Comparison of ENCODE assay signal across 15 cellular contexts in the genomic region with DNA sequence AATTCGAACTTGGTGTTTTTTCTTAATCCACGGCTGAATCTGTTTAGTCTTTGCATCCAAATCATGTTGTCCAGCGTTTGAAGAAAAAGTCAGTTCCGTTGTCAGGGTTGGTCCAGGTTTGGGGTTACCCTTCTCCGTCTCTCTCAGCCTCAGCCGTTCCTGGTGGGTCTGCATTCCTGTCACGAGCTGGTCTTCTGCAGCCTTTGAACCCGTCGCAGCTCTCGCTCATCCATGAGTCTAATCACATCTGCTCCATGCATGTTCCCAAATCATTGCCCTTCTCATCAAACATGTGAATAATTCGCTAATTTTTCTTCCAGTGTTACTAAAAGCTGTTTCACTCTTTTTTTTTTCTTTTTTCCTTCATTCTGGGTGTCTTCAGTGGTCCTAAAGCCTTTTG. TPM values are rescaled to one million over a fixed set of nuclear protein-coding genes. Genes with fewer than 3 reads are reported as not detected.
A peak's percentile ranks its signal among the peaks of the same experiment; 100 is the strongest.
DNase-seq lines count a peak whose midpoint lies in the region; FAIRE-seq and TF ChIP-seq lines count a peak whose summit lies in the region.
"Had no signal": no experiment of that assay in that cellular context is flagged by ENCODE, and none has a peak within 500 bp of the region (broad histone marks: within the 10 kb centered on the region; RNA-seq: fewer than 3 reads in every experiment).

No MANE protein-coding gene starts in this region.

- peaks cover 0 to 3% (median 0%) of the 10 kb centered on the region in 11 experiments; a peak in 1 of 22 replicates for H4K20me1 ChIP-seq in BLaER1 treated with 17β-estradiol and CSF1 and Interleukin-3, amounts not matched to agents 10 nM and 100 nM
- H4K20me1 ChIP-seq in hepatocyte (ENCODE audit: insufficient read depth, poor library complexity, severe bottlenecking): no peaks in the 10 kb centered on the region

- no peak overlapping the region for H3K27ac Mint-ChIP-seq in chondrocyte (ENCODE audit: unreplicated experiment)
- H3K27ac Mint-ChIP-seq: H9, IgD-negative memory B cell had no signal

- peaks cover 0 to 54% (median 5%) of the 10 kb centered on the region in 11 experiments; a peak in 10 of 22 replicates for H3K27me3 ChIP-seq in BLaER1 treated with 17β-estradiol and CSF1 and Interleukin-3, amounts not matched to agents 10 nM and 100 nM
- peaks cover 0 to 24% (median 0%) of the 10 kb centered on the region in 3 donors for H3K27me3 ChIP-seq in sigmoid colon
- no peaks in the 10 kb centered on the region for H3K27me3 ChIP-seq in hepatocyte
- no peaks in the 10 kb centered on the region for H3K27me3 ChIP-seq in brain microvascular endothelial cell (replicated peaks)

- no peaks in the 10 kb centered on the region for H3K36me3 ChIP-seq in BLaER1 treated with 17β-estradiol and CSF1 and Interleukin-3, amounts not matched to agents 10 nM and 100 nM
- H3K36me3 ChIP-seq in sigmoid colon (no peaks in the 10 kb centered on the region), hepatocyte (replicated peaks; ENCODE audit: insufficient read depth, low read depth) (no peaks in the 10 kb centered on the region), brain microvascular endothelial cell (replicated peaks) (no peaks in the 10 kb centered on the region)

- no peaks in the 10 kb centered on the region for H3K27me3 Mint-ChIP-seq in chondrocyte (ENCODE audit: low read depth)

- H3K9ac ChIP-seq in BLaER1 treated with 17β-estradiol and CSF1 and Interleukin-3, amounts not matched to agents 10 nM and 100 nM: no peak overlapping the region

- no peak overlapping the region for H3K4me3 Mint-ChIP-seq in chondrocyte (ENCODE audit: unreplicated experiment)
- H3K4me3 Mint-ChIP-seq: H9 had no signal

- WGBS in sigmoid colon, 2 donors: 92 to 93% methylated on average over 11 of the region's 11 CpGs
- 92% methylated on average over 11 of the region's 11 CpGs for WGBS in hepatocyte (ENCODE audit: low lambda C conversion rate, missing lambda C conversion rate)

- peak overlapping the region; percentile 82 to 97 (median 88); a peak in 21 of 22 replicates for H3K4me2 ChIP-seq in BLaER1 treated with 17β-estradiol and CSF1 and Interleukin-3, amounts not matched to agents 10 nM and 100 nM
- no peak overlapping the region for H3K4me2 ChIP-seq in hepatocyte

- TF ChIP-seq CTCF in chondrocyte (IDR thresholded peaks at IDR 0.05) (no peak), sigmoid colon (IDR thresholded peaks at IDR 0.05) (no peak), hepatocyte (IDR thresholded peaks at IDR 0.05; ENCODE audit: poor library complexity) (no peak), brain microvascular endothelial cell (IDR thresholded peaks at IDR 0.05; ENCODE audit: low read depth, low read length, missing control alignments) (no peak)

- H3K27ac ChIP-seq in BLaER1 treated with 17β-estradiol and CSF1 and Interleukin-3, amounts not matched to agents 10 nM and 100 nM: no peak overlapping the region
- H3K27ac ChIP-seq in sigmoid colon: no peak overlapping the region
- H3K27ac ChIP-seq in hepatocyte: no peak overlapping the region
- H3K27ac ChIP-seq in brain microvascular endothelial cell: no peak overlapping the region

- no peaks in the 10 kb centered on the region for H3K9me3 ChIP-seq in BLaER1 treated with 17β-estradiol and CSF1 and Interleukin-3, amounts not matched to agents 10 nM and 100 nM (replicated peaks in 1 of 11)
- H3K9me3 ChIP-seq in sigmoid colon: no peaks in the 10 kb centered on the region
- H3K9me3 ChIP-seq in hepatocyte (ENCODE audit: low read depth): no peaks in the 10 kb centered on the region

- no peaks in the 10 kb centered on the region for H3K9me3 Mint-ChIP-seq in chondrocyte (ENCODE audit: low read depth)

- H2AFZ ChIP-seq in hepatocyte: no peak overlapping the region

- H3K4me1 Mint-ChIP-seq in chondrocyte (ENCODE audit: low read depth): peaks cover 19% of the 10 kb centered on the region

- no peaks in the 10 kb centered on the region for H3K9me2 ChIP-seq in hepatocyte (replicated peaks; ENCODE audit: insufficient read depth)

- peak; percentile 68 for FAIRE-seq in GM12892 (lab: Jason Lieb, UNC)

- H3K79me2 ChIP-seq in hepatocyte: no peaks in the 10 kb centered on the region

- in situ Hi-C loops in brain microvascular endothelial cell (cut with HindIII; ENCODE audit: low pct_ligation_motif_present, low sequenced_read_pairs): no loop called here

- intact Hi-C loops in sigmoid colon (cut with DNase I): no loop called here

- DNase-seq in GM12892 (ENCODE audit: insufficient read length) (no peak), chondrocyte (ENCODE audit: low spot score) (peak; percentile 30), sigmoid colon (peak; percentile 28), hepatocyte (ENCODE audit: low spot score) (no peak), HuH-7 (ENCODE audit: low spot score) (no peak), brain microvascular endothelial cell (no peak)
- DNase-seq: DMS 273 treated with DMSO at 0.1 percent for 48 hours; EL; H9; NCI-H2227 treated with DMSO at 0.1 percent for 48 hours; NCI-H526 treated with DMSO at 0.1 percent for 48 hours; NK-92 treated with Interleukin-12 subunit alpha and Interleukin-12 subunit beta, amount 100 ng/mL, for 24 hours; PC-3 had no signal

- H3K36me3 Mint-ChIP-seq in chondrocyte (ENCODE audit: low read depth): peaks cover 8% of the 10 kb centered on the region

- H3K4me3 ChIP-seq in BLaER1 treated with 17β-estradiol and CSF1 and Interleukin-3, amounts not matched to agents 10 nM and 100 nM: no peak overlapping the region
- H3K4me3 ChIP-seq in sigmoid colon (no peak overlapping the region), hepatocyte (no peak overlapping the region), brain microvascular endothelial cell (ENCODE audit: low read depth, low read length) (no peak overlapping the region)

- no peak for TF ChIP-seq EP300 in sigmoid colon (IDR thresholded peaks at IDR 0.05)

- peaks cover 58 to 74% (median 61%) of the 10 kb centered on the region in 10 experiments for H3K4me1 ChIP-seq in BLaER1 treated with 17β-estradiol and CSF1 and Interleukin-3, amounts not matched to agents 10 nM and 100 nM
- H3K4me1 ChIP-seq in sigmoid colon: peaks cover 0 to 17% (median 14%) of the 10 kb centered on the region in 4 donors
- peaks cover 16% of the 10 kb centered on the region for H3K4me1 ChIP-seq in hepatocyte (ENCODE audit: insufficient read depth)

- TF ChIP-seq POLR2A in GM12892 (IDR thresholded peaks at IDR 0.05; ENCODE audit: low read depth, low read length): no peak
- TF ChIP-seq POLR2A in sigmoid colon (IDR thresholded peaks at IDR 0.05): no peak

RNA-seq across cellular contexts. Expression of gene EXOC3, which starts 39.0 kb away (rescaled TPM):
- polyA plus RNA-seq in GM12892 (2012; ENCODE audit: missing spikeins): 27.5 TPM
- 39.4 to 58.1 TPM (median 43.3 TPM) in 3 replicates for total RNA-seq in chondrocyte
- 10 to 100 TPM; 45.7 to 68.7 (median 48.5) TPM for total RNA-seq in sigmoid colon
- polyA plus RNA-seq in sigmoid colon: 10 to 100 TPM; 18.6 to 60.9 (median 36.1) TPM
- 30.9 and 38.3 TPM in 2 replicates for total RNA-seq in hepatocyte
- polyA plus RNA-seq in hepatocyte: 36.1 and 45.3 TPM in 2 replicates

Comparison
In these comparisons a context has a peak if more than half of its experiments do, and no peak if none do; other contexts are left out.
1. DNase-seq: peak in chondrocyte (single experiment) and sigmoid colon (single experiment); none in GM12892 (single experiment), hepatocyte (single experiment), HuH-7 (single experiment) and brain microvascular endothelial cell (single experiment).